38 cellular contexts compared by ENCODE assay signal in the genomic region with DNA sequence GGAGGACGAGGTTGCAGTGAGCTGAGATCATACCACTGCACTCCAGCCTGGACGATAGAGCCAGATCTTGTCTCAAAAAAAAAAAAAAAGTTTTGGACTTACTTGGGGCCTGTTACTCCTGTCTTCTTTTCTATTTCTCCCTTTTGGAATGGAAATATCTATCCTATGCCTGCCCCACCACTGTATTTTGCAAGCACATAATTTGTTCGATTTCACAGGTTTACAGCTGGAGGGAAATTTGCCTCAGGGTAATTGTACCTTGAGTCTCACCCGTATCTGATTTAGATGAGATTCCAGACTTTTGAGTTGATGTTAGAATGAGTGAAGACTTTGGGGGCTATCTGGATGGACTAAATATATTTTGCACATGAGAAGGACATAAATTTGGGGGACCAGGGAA. TPM values are rescaled to one million over a fixed set of nuclear protein-coding genes. Genes with fewer than 3 reads are reported as not detected.
"Had no signal": no experiment of that assay in that cellular context is flagged by ENCODE, and none has a peak within 500 bp of the region (broad histone marks: within the 10 kb centered on the region; RNA-seq: fewer than 3 reads in every experiment).

No MANE protein-coding gene starts in this region.

- H3K4me3 ChIP-seq: MG63 had no signal

- H3K27me3 ChIP-seq: MG63 had no signal

- DNase-seq: Karpas-422, Kasumi-1, MG63, MM.1S, MV-4-11, NCI-H1048, NCI-H1092, NCI-H1092 treated with DMSO at 0.1 percent for 48 hours, NCI-H1105, NCI-H1105 treated with DMSO at 0.1 percent for 48 hours, NCI-H1417, NCI-H1417 treated with DMSO at 0.1 percent for 48 hours, NCI-H1436, NCI-H1436 treated with DMSO at 0.1 percent for 48 hours, NCI-H146, NCI-H1694, NCI-H1694 treated with DMSO at 0.1 percent for 48 hours, NCI-H187, NCI-H187 treated with DMSO at 0.1 percent for 48 hours, NCI-H1930, NCI-H2029, NCI-H2029 treated with DMSO at 0.1 percent for 48 hours, NCI-H2081, NCI-H2081 treated with DMSO at 0.1 percent for 48 hours, NCI-H2107, NCI-H2171, NCI-H2171 treated with DMSO at 0.1 percent for 48 hours, NCI-H2227 treated with DMSO at 0.1 percent for 48 hours, NCI-H226, NCI-H345, NCI-H446, NCI-H446 treated with DMSO at 0.1 percent for 48 hours, NCI-H510A, NCI-H510A treated with DMSO at 0.1 percent for 48 hours had no signal

- H3K36me3 ChIP-seq: MG63 had no signal

- H3K9me3 ChIP-seq: MG63 had no signal

RNA-seq across cellular contexts. Expression of a gene that starts 8.5 kb away (rescaled TPM):
- total RNA-seq: LHCN-M2, M059J, MCF 10A, NCI-H460 had no signal

RNA-seq across cellular contexts. Expression of a gene that starts 34.4 kb away (rescaled TPM):
- total RNA-seq: LHCN-M2, M059J, MCF 10A, NCI-H460 had no signal
